19 cellular contexts compared by ENCODE assay signal in the genomic region with DNA sequence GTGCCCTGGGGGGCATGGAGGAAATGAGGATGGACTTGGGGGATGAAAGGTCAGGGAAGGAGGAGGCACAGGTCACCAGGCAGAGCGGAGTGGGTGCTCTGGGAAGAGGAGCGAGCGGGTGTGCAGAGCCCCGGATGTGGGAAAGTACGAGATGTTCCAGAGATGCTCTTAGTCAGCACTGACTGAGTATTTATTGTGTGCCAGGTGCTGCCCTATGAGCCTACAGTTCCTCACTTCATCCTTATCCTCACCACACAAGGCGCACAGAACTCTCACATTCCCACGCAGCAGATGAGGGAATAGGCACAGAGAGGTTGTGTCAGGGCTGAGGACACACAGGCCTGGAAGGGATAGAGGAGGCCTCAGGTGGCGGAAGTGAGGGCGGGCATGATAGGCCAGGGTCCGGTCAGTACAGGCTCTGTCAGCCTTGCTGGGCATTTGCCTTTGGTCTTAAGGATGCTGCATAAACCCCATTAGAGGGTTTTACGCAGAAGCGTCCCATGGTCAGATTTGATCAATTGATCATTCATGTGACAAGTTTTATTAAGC.
A peak's percentile ranks its signal among the peaks of the same experiment; 100 is the strongest.
DNase-seq lines count a peak whose midpoint lies in the region; ATAC-seq and TF ChIP-seq lines count a peak whose summit lies in the region.
"Had no signal": no experiment of that assay in that cellular context is flagged by ENCODE, and none has a peak within 500 bp of the region (broad histone marks: within the 10 kb centered on the region; RNA-seq: fewer than 3 reads in every experiment).

No MANE protein-coding gene starts in this region.

- H3K36me3 ChIP-seq in BLaER1 treated with 17β-estradiol and CSF1 and Interleukin-3, amounts not matched to agents 10 nM and 100 nM: peaks cover 0 to 60% (median 24%) of the 10 kb centered on the region in 11 experiments; a peak in 12 of 22 replicates
- H3K36me3 ChIP-seq in skeletal muscle satellite cell (ENCODE audit: insufficient read depth, low read length) (peaks cover 8% of the 10 kb centered on the region), endodermal cell (ENCODE audit: control insufficient read depth, insufficient read depth, low read length) (no peaks in the 10 kb centered on the region), WERI-Rb-1 (no peaks in the 10 kb centered on the region; the same call in 1 of the 2 replicates)
- H3K36me3 ChIP-seq: BE2C, HAP-1 had no signal

- H4K20me1 ChIP-seq in BLaER1 treated with 17β-estradiol and CSF1 and Interleukin-3, amounts not matched to agents 10 nM and 100 nM: peaks cover 0 to 17% (median 0%) of the 10 kb centered on the region in 11 experiments; a peak in 1 of 22 replicates

- H3K4me3 Mint-ChIP-seq in endodermal cell: no peak overlapping the region
- H3K4me3 Mint-ChIP-seq: CD8-positive, alpha-beta T cell had no signal

- WGBS in endodermal cell (ENCODE audit: insufficient coverage in 1 of 2, insufficient read length in 1 of 2), 2 experiments: 94 to 99% methylated on average over 9 to 12 of the region's 12 CpGs

- no peaks in the 10 kb centered on the region for H3K4me1 Mint-ChIP-seq in endodermal cell

- TF ChIP-seq CTCF in foreskin keratinocyte (conservative IDR thresholded peaks at IDR 0.05): no peak
- TF ChIP-seq CTCF in endodermal cell (conservative IDR thresholded peaks at IDR 0.05): no peak
- TF ChIP-seq CTCF in WERI-Rb-1 (IDR thresholded peaks at IDR 0.05; ENCODE audit: low read depth, low read length): no peak

- no peaks in the 10 kb centered on the region for H3K36me3 Mint-ChIP-seq in endodermal cell (ENCODE audit: low read depth)
- H3K36me3 Mint-ChIP-seq: CD8-positive, alpha-beta T cell had no signal

- peak overlapping the region in 6 of 11 experiments; percentile 35 to 100 (median 90); a peak in 9 of 22 replicates for H3K27ac ChIP-seq in BLaER1 treated with 17β-estradiol and CSF1 and Interleukin-3, amounts not matched to agents 10 nM and 100 nM
- H3K27ac ChIP-seq in foreskin keratinocyte: no peak overlapping the region
- no peak overlapping the region for H3K27ac ChIP-seq in endodermal cell (ENCODE audit: low read depth, low read length)
- no peak overlapping the region for H3K27ac ChIP-seq in WERI-Rb-1
- H3K27ac ChIP-seq: HL-60 had no signal

- H3K27me3 Mint-ChIP-seq in endodermal cell (ENCODE audit: insufficient read depth): no peaks in the 10 kb centered on the region

- no peaks in the 10 kb centered on the region for H3K9me3 ChIP-seq in BLaER1 treated with 17β-estradiol and CSF1 and Interleukin-3, amounts not matched to agents 10 nM and 100 nM (replicated peaks in 1 of 11)
- H3K9me3 ChIP-seq in skeletal muscle satellite cell (replicated peaks; ENCODE audit: low read length): no peaks in the 10 kb centered on the region
- no peaks in the 10 kb centered on the region for H3K9me3 ChIP-seq in endodermal cell (ENCODE audit: control insufficient read depth, low read length)
- no peaks in the 10 kb centered on the region for H3K9me3 ChIP-seq in WERI-Rb-1 (ENCODE audit: severe bottlenecking)
- H3K9me3 ChIP-seq: BE2C, HAP-1 had no signal

- peak; percentile 72 for ATAC-seq in foreskin keratinocyte
- ATAC-seq: CD8-positive, alpha-beta T cell; K562 had no signal

- H3K27me3 ChIP-seq in BLaER1 treated with 17β-estradiol and CSF1 and Interleukin-3, amounts not matched to agents 10 nM and 100 nM: no peaks in the 10 kb centered on the region
- H3K27me3 ChIP-seq in foreskin keratinocyte: no peaks in the 10 kb centered on the region
- no peaks in the 10 kb centered on the region for H3K27me3 ChIP-seq in skeletal muscle satellite cell (ENCODE audit: control insufficient read depth, insufficient read depth, low read length)
- H3K27me3 ChIP-seq in endodermal cell (ENCODE audit: control insufficient read depth, insufficient read depth, low read length, poor library complexity, severe bottlenecking): no peaks in the 10 kb centered on the region
- no peaks in the 10 kb centered on the region for H3K27me3 ChIP-seq in WERI-Rb-1 (ENCODE audit: insufficient read depth, low read depth, severe bottlenecking)
- H3K27me3 ChIP-seq: BE2C had no signal

- H3K27ac Mint-ChIP-seq in endodermal cell: no peak overlapping the region
- H3K27ac Mint-ChIP-seq: CD8-positive, alpha-beta T cell had no signal

- H3K9me3 Mint-ChIP-seq in endodermal cell: no peaks in the 10 kb centered on the region
- H3K9me3 Mint-ChIP-seq: CD8-positive, alpha-beta T cell had no signal

- H3K4me2 ChIP-seq in BLaER1 treated with 17β-estradiol and CSF1 and Interleukin-3, amounts not matched to agents 10 nM and 100 nM: peak overlapping the region in 5 of 11 experiments; percentile 96 to 100 (median 98); a peak in 9 of 22 replicates
- H3K4me2 ChIP-seq in skeletal muscle satellite cell (ENCODE audit: low read length): peak overlapping the region; percentile 32

- H3K9ac ChIP-seq in BLaER1 treated with 17β-estradiol and CSF1 and Interleukin-3, amounts not matched to agents 10 nM and 100 nM: peak overlapping the region in 3 of 11 experiments; percentile 4 to 88 (median 85); a peak in 2 of 22 replicates
- H3K9ac ChIP-seq in skeletal muscle satellite cell (ENCODE audit: low read depth, low read length): peak overlapping the region; percentile 87
- H3K9ac ChIP-seq in endodermal cell (ENCODE audit: extremely low read depth, low read length, poor library complexity, severe bottlenecking): no peak overlapping the region

- no peak overlapping the region for H3K4me3 ChIP-seq in BLaER1 treated with 17β-estradiol and CSF1 and Interleukin-3, amounts not matched to agents 10 nM and 100 nM
- H3K4me3 ChIP-seq in skeletal muscle satellite cell (ENCODE audit: low read length) (peak overlapping the region; percentile 36), endodermal cell (ENCODE audit: low read length) (no peak overlapping the region), WERI-Rb-1 (ENCODE audit: low read depth, low read length) (no peak overlapping the region)
- H3K4me3 ChIP-seq: HAP-1, K562 had no signal

- peaks cover 13 to 92% (median 75%) of the 10 kb centered on the region in 10 experiments for H3K4me1 ChIP-seq in BLaER1 treated with 17β-estradiol and CSF1 and Interleukin-3, amounts not matched to agents 10 nM and 100 nM
- H3K4me1 ChIP-seq in foreskin keratinocyte (no peaks in the 10 kb centered on the region), skeletal muscle satellite cell (ENCODE audit: control insufficient read depth, insufficient read depth, low read length) (peaks cover 36% of the 10 kb centered on the region), endodermal cell (ENCODE audit: control insufficient read depth, insufficient read depth, low read length) (no peaks in the 10 kb centered on the region)
- H3K4me1 ChIP-seq: BE2C, HAP-1 had no signal

- DNase-seq in amniotic epithelial cell (ENCODE audit: low read depth) (peak; percentile 82), foreskin keratinocyte (peak; percentile 44 to 69), NK-92 (lab: John Stamatoyannopoulos, UW; ENCODE audit: unreplicated experiment) (no peak), endodermal cell (no peak), RKO (ENCODE audit: low spot score) (no peak), WERI-Rb-1 (no peak)
- DNase-seq: BE2C; CD8-positive, alpha-beta T cell; DND-41; GDM1; NCI-H1092 treated with DMSO at 0.1 percent for 48 hours; NCI-H1694; NCI-H2107; SIG-M5 had no signal

Comparison
In these comparisons a context has a peak if more than half of its experiments do, and no peak if none do; other contexts are left out.
1. H3K27ac ChIP-seq: peak in BLaER1 treated with 17β-estradiol and CSF1 and Interleukin-3, amounts not matched to agents 10 nM and 100 nM (6 of 11); none in foreskin keratinocyte (single experiment), endodermal cell (single experiment) and WERI-Rb-1 (single experiment).
2. DNase-seq: peak in amniotic epithelial cell (single experiment) and foreskin keratinocyte (2 of 2); none in NK-92 (single experiment), endodermal cell (single experiment), RKO (single experiment) and WERI-Rb-1 (single experiment).